ENCODE assay signal across 11 cellular contexts in genomic region chr16:24989417-24989978, GRCh38. TPM values are rescaled to one million over a fixed set of nuclear protein-coding genes. Genes with fewer than 3 reads are reported as not detected.
DNase-seq lines count a peak whose midpoint lies in the region; ATAC-seq and TF ChIP-seq lines count a peak whose summit lies in the region.
"Had no signal": no experiment of that assay in that cellular context is flagged by ENCODE, and none has a peak within 500 bp of the region (broad histone marks: within the 10 kb centered on the region; RNA-seq: fewer than 3 reads in every experiment).

No MANE protein-coding gene starts in this region.

- no peaks in the 10 kb centered on the region for H3K27me3 Mint-ChIP-seq in CD8-positive, alpha-beta T cell (ENCODE audit: low read depth)

- no peak overlapping the region for H3K4me3 ChIP-seq in CD8-positive, alpha-beta T cell (ENCODE audit: low read depth, low read length)
- H3K4me3 ChIP-seq in SJSA1: no peak overlapping the region
- no peak overlapping the region for H3K4me3 ChIP-seq in fibroblast of villous mesenchyme (ENCODE audit: low read depth, low read length)
- H3K4me3 ChIP-seq in skin epidermis: no peak overlapping the region
- H3K4me3 ChIP-seq: lung had no signal

- H3K27ac ChIP-seq in CD8-positive, alpha-beta T cell (ENCODE audit: low read depth, low read length): no peak overlapping the region
- peak overlapping the region; percentile 99; the same call in 1 of the 2 replicates for H3K27ac ChIP-seq in SJSA1
- H3K27ac ChIP-seq in skin epidermis: peak overlapping the region in 18 of 21 experiments; percentile 9 to 83 (median 64)

- CTCF ChIA-PET in CD8-positive, alpha-beta T cell (lab: Charles Lee): interaction anchor here (1.2 kb wide), 1 partner anchor 26 kb away, joined by 3 read pairs; the partner anchor contains the start of gene ARHGAP17

- peak overlapping the region; percentile 28 for H3K27ac Mint-ChIP-seq in CD8-positive, alpha-beta T cell

- no peak overlapping the region for H3K4me3 Mint-ChIP-seq in CD8-positive, alpha-beta T cell

- POLR2A ChIA-PET in CD8-positive, alpha-beta T cell (lab: Charles Lee): no interaction called here

- no peaks in the 10 kb centered on the region for H3K9me3 ChIP-seq in CD8-positive, alpha-beta T cell (ENCODE audit: low read length)
- no peaks in the 10 kb centered on the region for H3K9me3 ChIP-seq in SJSA1 (replicated peaks)

- ATAC-seq in CD8-positive, alpha-beta T cell: no peak
- ATAC-seq in HG03565 (IDR thresholded peaks at IDR 0.05; ENCODE audit: unreplicated experiment): no peak
- no peak for ATAC-seq in GM18868 (IDR thresholded peaks at IDR 0.05; ENCODE audit: unreplicated experiment)
- no peak for ATAC-seq in HG03439 (IDR thresholded peaks at IDR 0.05; ENCODE audit: unreplicated experiment)

- H3K36me3 ChIP-seq in CD8-positive, alpha-beta T cell (ENCODE audit: insufficient read depth, low read length): no peaks in the 10 kb centered on the region
- peaks cover 3% of the 10 kb centered on the region; the same call in 1 of the 2 replicates for H3K36me3 ChIP-seq in SJSA1

- DNase-seq in CD8-positive, alpha-beta T cell: no peak
- no peak for DNase-seq in SJSA1 (ENCODE audit: low read depth in 1 of 2, low spot score in 2 of 2)
- DNase-seq in fibroblast of villous mesenchyme (ENCODE audit: low read depth): peak; percentile 60
- DNase-seq in dermis blood vessel endothelial cell: no peak
- DNase-seq: activated effector memory CD4-positive, alpha-beta T cell treated with anti-CD3 and anti-CD28 coated beads, Interleukin-2, amount 50 U/mL, for 16 hours; DND-41 had no signal

- H3K4me1 Mint-ChIP-seq in CD8-positive, alpha-beta T cell (ENCODE audit: low read depth): peaks cover 79% of the 10 kb centered on the region

- no peaks in the 10 kb centered on the region for H3K9me3 Mint-ChIP-seq in CD8-positive, alpha-beta T cell

- no peak for TF ChIP-seq CTCF in CD8-positive, alpha-beta T cell (IDR thresholded peaks at IDR 0.05)
- no peak for TF ChIP-seq CTCF in fibroblast of villous mesenchyme (IDR thresholded peaks at IDR 0.05; ENCODE audit: insufficient read depth, low read depth, low read length)

- H3K4me1 ChIP-seq in CD8-positive, alpha-beta T cell (ENCODE audit: insufficient read depth, low read length): peaks cover 17% of the 10 kb centered on the region
- peaks cover 90% of the 10 kb centered on the region for H3K4me1 ChIP-seq in SJSA1 (replicated peaks)

- intact Hi-C loops in CD8-positive, alpha-beta T cell (cut with DNase I, micrococcal nuclease): no loop called here

- H3K27me3 ChIP-seq in CD8-positive, alpha-beta T cell (ENCODE audit: insufficient read depth, low read length): no peaks in the 10 kb centered on the region
- no peaks in the 10 kb centered on the region for H3K27me3 ChIP-seq in SJSA1 (replicated peaks)

- H3K36me3 Mint-ChIP-seq in CD8-positive, alpha-beta T cell: no peaks in the 10 kb centered on the region

RNA-seq across cellular contexts. Expression of gene ARHGAP17, which starts 25.7 kb away (rescaled TPM):
- total RNA-seq in CD8-positive, alpha-beta T cell: 10 to 100 TPM; 53.8 to 62.8 TPM
- 34.5 and 39.0 TPM in 2 replicates for total RNA-seq in SJSA1 (2014; rRNA removed; shearing (Covaris generic))
- total RNA-seq in fibroblast of villous mesenchyme: 32.5 and 36.7 TPM in 2 replicates
- total RNA-seq in dermis blood vessel endothelial cell: 59.9 and 81.3 TPM in 2 replicates
